In genomic region chr1:21517660-21518480, GRCh38 we compare ENCODE assay signal across 2 cellular contexts.
TF ChIP-seq lines count a peak whose summit lies in the region.

No MANE protein-coding gene starts in this region.

TF ChIP-seq in HEK293, 187 proteins besides CTCF, POLR2A, EP300 and RAD21:
- no peak for TF ChIP-seq EGR2 (tag by site-specific recombination; IDR thresholded peaks at IDR 0.05; ENCODE audit: low read depth)
- TF ChIP-seq ZNF23 (tag by site-specific recombination; IDR thresholded peaks at IDR 0.05; ENCODE audit: borderline replicate concordance), result peak; percentile 78; the same call in 1 of the 2 replicates
- peak; percentile 77 for TF ChIP-seq ZBTB17 (tag by site-specific recombination; IDR thresholded peaks at IDR 0.05)

TF ChIP-seq in K562, 482 proteins besides CTCF, POLR2A, EP300 and RAD21:
- TF ChIP-seq PTTG1 (tag; IDR thresholded peaks at IDR 0.05; ENCODE audit: low read depth), result no peak
- TF ChIP-seq ZNF77 (CRISPR knock-in tag; IDR thresholded peaks at IDR 0.05), result no peak
- TF ChIP-seq POLR2AphosphoS5 (IDR thresholded peaks at IDR 0.05; ENCODE audit: control insufficient read depth, insufficient read depth, low read depth, low read length), result no peak
- TF ChIP-seq EGR1 (conservative IDR thresholded peaks at IDR 0.05), result no peak
- TF ChIP-seq ZBTB17 (CRISPR knock-in tag; IDR thresholded peaks at IDR 0.05), result peak; percentile 93
- no peak for TF ChIP-seq GTF2B (IDR thresholded peaks at IDR 0.05; ENCODE audit: extremely low read depth, insufficient read length)
- peak in 1 of 2 experiments; percentile 93; a peak in 2 of 4 replicates for TF ChIP-seq MLLT1 (IDR thresholded peaks at IDR 0.05)
TF ChIP-seq in K562: peak in this region for 2.
